In the genomic region with DNA sequence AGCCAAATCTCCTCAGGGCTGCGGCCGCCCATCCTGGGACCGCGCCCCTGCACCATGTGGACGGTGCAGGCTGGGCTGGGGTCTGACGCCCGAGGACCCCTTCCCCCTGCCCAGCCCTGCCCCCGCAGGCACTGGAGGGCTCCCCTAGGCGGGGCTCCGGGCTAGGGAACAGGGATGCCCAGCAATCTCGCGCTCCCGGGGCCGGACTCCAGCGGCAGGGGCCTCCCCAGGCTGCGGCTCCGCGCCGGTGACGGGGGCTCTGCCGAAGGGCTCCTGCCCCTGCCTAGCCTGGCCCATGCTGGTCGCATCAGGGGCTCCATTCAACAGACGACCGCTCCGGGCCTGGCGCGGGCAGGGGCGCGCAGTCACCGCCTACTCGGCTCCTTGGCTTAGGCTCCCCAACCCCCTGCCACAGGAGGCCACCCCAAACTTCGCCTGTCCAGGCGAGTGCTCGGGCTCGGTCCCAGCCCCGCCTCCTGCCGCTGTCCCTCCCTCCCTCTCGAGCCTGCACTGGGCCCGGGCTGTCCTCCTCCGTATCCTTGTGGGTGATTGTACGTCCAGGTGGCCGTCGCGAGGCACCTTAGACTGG, we compare ENCODE assay signal across 1 cellular context.
A peak's percentile ranks its signal among the peaks of the same experiment; 100 is the strongest.
TF ChIP-seq lines count a peak whose summit lies in the region.

No MANE protein-coding gene starts in this region.

TF ChIP-seq in H1, 55 proteins besides CTCF, POLR2A, EP300 and RAD21:
- TF ChIP-seq CTBP2 (IDR thresholded peaks at IDR 0.05; ENCODE audit: borderline replicate concordance, insufficient read depth, insufficient read length, low read length): no peak
- TF ChIP-seq TBP (IDR thresholded peaks at IDR 0.05; ENCODE audit: low read depth, low read length): peak; percentile 46; the same call in 1 of the 2 replicates
- no peak for TF ChIP-seq CHD1 (IDR thresholded peaks at IDR 0.05; ENCODE audit: low read depth, low read length)
- peak; percentile 54 for TF ChIP-seq EZH2 (IDR thresholded peaks at IDR 0.05; ENCODE audit: low read depth, low read length, severe bottlenecking)
- TF ChIP-seq E2F6 (IDR thresholded peaks at IDR 0.05): 0 out of 2 replicates have a peak, but pooled peaks have one; percentile 43
- TF ChIP-seq ASH2L (IDR thresholded peaks at IDR 0.05; ENCODE audit: low read length): peak; percentile 35
- TF ChIP-seq PHF8 (conservative IDR thresholded peaks at IDR 0.05; ENCODE audit: low read depth, low read length): peak; percentile 33; the same call in 1 of the 2 replicates
- TF ChIP-seq SP4 (IDR thresholded peaks at IDR 0.05; ENCODE audit: low read length): no peak
- no peak for TF ChIP-seq SAP30 (IDR thresholded peaks at IDR 0.05; ENCODE audit: insufficient read depth, insufficient replicate concordance, low read length)
- TF ChIP-seq KDM4A (IDR thresholded peaks at IDR 0.05; ENCODE audit: low read depth, low read length, severe bottlenecking): peak; percentile 65
- TF ChIP-seq, protein P1, sequence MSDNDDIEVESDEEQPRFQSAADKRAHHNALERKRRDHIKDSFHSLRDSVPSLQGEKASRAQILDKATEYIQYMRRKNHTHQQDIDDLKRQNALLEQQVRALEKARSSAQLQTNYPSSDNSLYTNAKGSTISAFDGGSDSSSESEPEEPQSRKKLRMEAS (IDR thresholded peaks at IDR 0.05): peak; percentile 50; the same call in 1 of the 2 replicates
